8 cellular contexts compared by ENCODE assay signal in the genomic region with DNA sequence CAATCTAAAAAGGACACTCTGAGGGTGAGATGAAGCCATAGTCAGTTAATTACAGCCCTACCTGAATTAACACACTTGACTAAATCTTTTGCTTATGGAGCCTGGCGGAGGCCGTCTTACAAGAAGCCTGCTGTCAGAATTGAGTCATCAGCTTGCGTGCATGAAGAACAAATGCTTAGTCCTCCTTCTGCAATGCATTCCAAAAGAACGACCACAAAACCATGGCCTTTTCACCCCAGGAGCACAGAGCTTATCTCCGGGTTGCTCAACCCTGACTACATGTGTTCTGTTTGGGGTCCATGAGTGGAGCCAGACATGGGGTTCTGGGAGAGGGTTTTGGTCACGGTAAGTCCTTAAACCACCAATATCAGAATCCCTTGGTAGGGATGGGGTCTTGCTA.
A peak's percentile ranks its signal among the peaks of the same experiment; 100 is the strongest.
DNase-seq lines count a peak whose midpoint lies in the region; ATAC-seq and TF ChIP-seq lines count a peak whose summit lies in the region.

No MANE protein-coding gene starts in this region.

- no peaks in the 10 kb centered on the region for H4K20me1 ChIP-seq in MM.1S (ENCODE audit: insufficient read depth, low read length)

- H3K14ac ChIP-seq in neuronal stem cell (ENCODE audit: low read length): no peak overlapping the region

- no peak for TF ChIP-seq CTCF in MM.1S (IDR thresholded peaks at IDR 0.05; ENCODE audit: low read length)

- no peak overlapping the region for H4K8ac ChIP-seq in neuronal stem cell (ENCODE audit: low read depth, low read length)

- H2BK12ac ChIP-seq in neuronal stem cell (ENCODE audit: low read length): no peak overlapping the region

- H3K9me3 ChIP-seq in neuronal stem cell (replicated peaks in 1 of 2; ENCODE audit: control insufficient read depth in 2 of 2, insufficient read depth in 1 of 2, low read depth in 1 of 2, low read length in 2 of 2) (peaks cover 0 to 3% of the 10 kb centered on the region in 2 donors), MM.1S (replicated peaks; ENCODE audit: insufficient read depth, low read length) (no peaks in the 10 kb centered on the region)

- no peak overlapping the region for H4K91ac ChIP-seq in neuronal stem cell (ENCODE audit: low read depth, low read length, poor library complexity)

- H2AFZ ChIP-seq in neuronal stem cell (ENCODE audit: low read length) (no peak overlapping the region), MM.1S (ENCODE audit: low read length) (no peak overlapping the region)

- H3K79me2 ChIP-seq in MM.1S (ENCODE audit: low read length): no peaks in the 10 kb centered on the region

- no peaks in the 10 kb centered on the region for H3K36me3 ChIP-seq in neuronal stem cell (replicated peaks in 1 of 2; ENCODE audit: control insufficient read depth in 2 of 2, insufficient read depth in 2 of 2, low read length in 2 of 2)
- no peaks in the 10 kb centered on the region for H3K36me3 ChIP-seq in MM.1S (replicated peaks; ENCODE audit: insufficient read depth, low read length)

- H3K4me3 ChIP-seq in neuronal stem cell (ENCODE audit: low read length in 2 of 2) (no peak overlapping the region), MM.1S (ENCODE audit: low read length) (no peak overlapping the region)

- H3K27me3 ChIP-seq in neuronal stem cell (ENCODE audit: control insufficient read depth in 3 of 3, insufficient read depth in 3 of 3, low read depth in 1 of 3, low read length in 3 of 3) (peaks cover 0 to 14% (median 0%) of the 10 kb centered on the region in 3 experiments), MM.1S (replicated peaks; ENCODE audit: insufficient read depth, low read length) (no peaks in the 10 kb centered on the region)

- H3K4me2 ChIP-seq in neuronal stem cell (ENCODE audit: insufficient read depth, low read length, poor library complexity, severe bottlenecking) (no peak overlapping the region), MM.1S (ENCODE audit: low read depth, low read length) (no peak overlapping the region)

- H2BK15ac ChIP-seq in neuronal stem cell (ENCODE audit: low read length): no peak overlapping the region

- peak; percentile 50 for DNase-seq in T1000 (lab: John Stamatoyannopoulos, UW)
- peak; percentile 18 for DNase-seq in neuronal stem cell (ENCODE audit: low spot score)
- no peak for DNase-seq in NCI-H146 (lab: John Stamatoyannopoulos, UW)
- DNase-seq in MM.1S: no peak
- no peak for DNase-seq in cerebellar cortex (ENCODE audit: low spot score)

- H3K9me2 ChIP-seq in MM.1S (replicated peaks; ENCODE audit: insufficient read depth, low read length): no peaks in the 10 kb centered on the region

- H3K4me1 ChIP-seq in neuronal stem cell (ENCODE audit: control insufficient read depth in 2 of 2, insufficient read depth in 1 of 2, low read depth in 1 of 2, low read length in 2 of 2): peaks cover 3 to 9% of the 10 kb centered on the region in 2 donors
- H3K4me1 ChIP-seq in MM.1S (ENCODE audit: low read length): no peaks in the 10 kb centered on the region

- H3K23ac ChIP-seq in neuronal stem cell (ENCODE audit: low read depth, low read length, poor library complexity): no peak overlapping the region

- no CpG with 5 or more reads among the region's 6 CpGs for WGBS in neuronal stem cell (ENCODE audit: extremely low coverage in 2 of 2, insufficient read length in 2 of 2, insufficient replicate concordance in 1 of 2), 2 donors

- no peaks in the 10 kb centered on the region for H3F3A ChIP-seq in MM.1S (ENCODE audit: insufficient read depth, low read length)

- H3K4ac ChIP-seq in neuronal stem cell (ENCODE audit: low read length): no peak overlapping the region

- no peak overlapping the region for H3K18ac ChIP-seq in neuronal stem cell (ENCODE audit: low read length)

- peak; percentile 83 for ATAC-seq in GM18868 (IDR thresholded peaks at IDR 0.05; ENCODE audit: unreplicated experiment)
- ATAC-seq in HG03095 (IDR thresholded peaks at IDR 0.05; ENCODE audit: unreplicated experiment): peak; percentile 66
- ATAC-seq in HG02970 (IDR thresholded peaks at IDR 0.05; ENCODE audit: low FRiP score, unreplicated experiment): no peak

- H3K79me1 ChIP-seq in neuronal stem cell (ENCODE audit: low read depth, low read length): no peaks in the 10 kb centered on the region

- H2BK5ac ChIP-seq in neuronal stem cell (ENCODE audit: low read length): no peak overlapping the region

- H2AK5ac ChIP-seq in neuronal stem cell (ENCODE audit: low read depth, low read length): no peak overlapping the region

- H2BK120ac ChIP-seq in neuronal stem cell (ENCODE audit: low read depth, low read length): no peak overlapping the region

- H3K27ac ChIP-seq in neuronal stem cell (replicated peaks; ENCODE audit: low read length): peak overlapping the region; percentile 31
- H3K27ac ChIP-seq in MM.1S (ENCODE audit: low read length): no peak overlapping the region

- H3K9ac ChIP-seq in neuronal stem cell (ENCODE audit: low read depth, low read length, poor library complexity): no peak overlapping the region
- H3K9ac ChIP-seq in MM.1S (ENCODE audit: low read length): no peak overlapping the region

Comparison
In these comparisons a context has a peak if more than half of its experiments do, and no peak if none do; other contexts are left out.
1. DNase-seq: peak in T1000 (single experiment) and neuronal stem cell (single experiment); none in NCI-H146 (single experiment), MM.1S (single experiment) and cerebellar cortex (single experiment).